Comparison of ENCODE assay signal across 20 cellular contexts in the genomic region with DNA sequence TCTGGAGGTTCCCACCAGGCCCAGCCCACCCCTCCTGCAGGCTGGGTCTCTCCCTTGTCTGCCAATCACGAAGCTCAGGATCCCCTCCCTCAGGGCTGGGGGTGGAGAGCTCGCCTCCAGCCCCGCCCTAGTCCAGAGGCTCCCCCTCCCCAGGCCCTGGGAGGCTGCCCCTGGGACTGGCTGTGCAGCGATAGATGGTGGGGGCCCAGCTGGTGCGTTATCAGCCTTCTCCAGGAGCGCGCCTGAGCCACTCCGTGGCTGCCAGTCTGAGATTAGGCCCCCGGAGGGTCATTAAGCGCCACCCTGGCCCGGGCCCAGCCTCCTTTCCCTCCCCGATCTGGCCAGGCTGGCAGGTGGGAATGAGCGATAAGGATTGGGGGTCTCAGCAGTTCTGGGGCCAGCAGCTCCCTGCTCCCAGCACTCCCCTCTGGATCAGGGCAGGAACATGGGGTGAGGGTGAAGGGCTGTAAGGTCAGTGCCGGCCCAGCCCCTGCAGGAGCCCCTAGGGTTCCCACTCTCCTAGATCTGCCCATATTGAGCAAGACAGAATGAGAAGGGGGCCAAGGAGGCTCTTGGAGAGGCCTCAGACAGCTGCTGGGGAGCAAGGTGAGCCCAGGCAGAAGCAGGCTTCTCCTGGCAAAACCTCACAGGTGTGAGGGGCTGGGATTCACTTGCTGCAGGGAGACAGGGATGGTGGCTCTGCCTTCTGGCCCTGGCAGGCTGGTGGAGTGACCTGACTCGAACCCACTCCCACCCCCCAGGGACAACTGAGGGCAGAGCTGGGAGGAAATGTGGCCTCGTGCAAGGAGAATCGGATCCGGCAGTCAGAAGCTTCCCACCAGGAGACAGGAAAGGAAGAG. TPM values are rescaled to one million over a fixed set of nuclear protein-coding genes. Genes with fewer than 3 reads are reported as not detected.
DNase-seq lines count a peak whose midpoint lies in the region; ATAC-seq and TF ChIP-seq lines count a peak whose summit lies in the region.
"Had no signal": no experiment of that assay in that cellular context is flagged by ENCODE, and none has a peak within 500 bp of the region (broad histone marks: within the 10 kb centered on the region; RNA-seq: fewer than 3 reads in every experiment).

No MANE protein-coding gene starts in this region.

- H3K4me3 Mint-ChIP-seq in WTC11, result peak overlapping the region; percentile 15; the same call in 1 of the 2 replicates
- H3K4me3 Mint-ChIP-seq in stimulated activated memory B cell treated with anti-CD40 and anti-IgM and Interleukin-4, amounts not matched to agents 10 μg/mL and 1 μg/mL and 100 μg/mL, for 72 hours, result no peak overlapping the region

- peaks cover 12% of the 10 kb centered on the region for H3K4me1 ChIP-seq in upper lobe of right lung
- H3K4me1 ChIP-seq: colonic mucosa had no signal

- H3K36me3 Mint-ChIP-seq in WTC11, result no peaks in the 10 kb centered on the region
- no peaks in the 10 kb centered on the region for H3K36me3 Mint-ChIP-seq in stimulated activated memory B cell treated with anti-CD40 and anti-IgM and Interleukin-4, amounts not matched to agents 10 μg/mL and 1 μg/mL and 100 μg/mL, for 72 hours

- H3K27ac Mint-ChIP-seq in WTC11, result no peak overlapping the region
- H3K27ac Mint-ChIP-seq in stimulated activated memory B cell treated with anti-CD40 and anti-IgM and Interleukin-4, amounts not matched to agents 10 μg/mL and 1 μg/mL and 100 μg/mL, for 72 hours, result no peak overlapping the region

- ATAC-seq in WTC11 (peak; percentile 60), upper lobe of right lung (no peak), HG02571 (IDR thresholded peaks at IDR 0.05; ENCODE audit: unreplicated experiment) (no peak)
- ATAC-seq in stimulated activated memory B cell treated with anti-CD40 and anti-IgM and Interleukin-4, amounts not matched to agents 10 μg/mL and 1 μg/mL and 100 μg/mL, for 72 hours, result no peak
- ATAC-seq: Panc1 had no signal

- CTCF ChIA-PET in WTC11 (lab: Charles Lee), result interaction anchor here (1.0 to 4.8 kb wide), 3 partner anchors 9 to 251 kb away, joined by 3 to 152 read pairs (median 3); a partner anchor contains a TSS

- no peaks in the 10 kb centered on the region for H3K9me3 ChIP-seq in upper lobe of right lung
- H3K9me3 ChIP-seq: ascending aorta, colonic mucosa, left ventricle myocardium inferior had no signal

- H3K36me3 ChIP-seq in upper lobe of right lung, result no peaks in the 10 kb centered on the region
- H3K36me3 ChIP-seq: ascending aorta, colonic mucosa, left ventricle myocardium inferior had no signal

- no peak for TF ChIP-seq CTCF in WTC11 (IDR thresholded peaks at IDR 0.05)
- no peak for TF ChIP-seq CTCF in upper lobe of right lung (IDR thresholded peaks at IDR 0.05)

- H3K27ac ChIP-seq in upper lobe of right lung, result no peak overlapping the region
- H3K27ac ChIP-seq: ascending aorta, hepatocyte, left ventricle myocardium inferior had no signal

- H3K4me1 Mint-ChIP-seq in WTC11, result peaks cover 19% of the 10 kb centered on the region
- H3K4me1 Mint-ChIP-seq in stimulated activated memory B cell treated with anti-CD40 and anti-IgM and Interleukin-4, amounts not matched to agents 10 μg/mL and 1 μg/mL and 100 μg/mL, for 72 hours, result peaks cover 10% of the 10 kb centered on the region

- H3K9me3 Mint-ChIP-seq in WTC11, result no peaks in the 10 kb centered on the region
- H3K9me3 Mint-ChIP-seq in stimulated activated memory B cell treated with anti-CD40 and anti-IgM and Interleukin-4, amounts not matched to agents 10 μg/mL and 1 μg/mL and 100 μg/mL, for 72 hours, result no peaks in the 10 kb centered on the region

- intact Hi-C loops in upper lobe of right lung (cut with DNase I), result no loop called here

- POLR2A ChIA-PET in WTC11 (lab: Charles Lee), result interaction anchor here (0.6 to 1.0 kb wide), 2 partner anchors 133 to 286 kb away, joined by 3 read pairs; a partner anchor contains a TSS

- peaks cover 3% of the 10 kb centered on the region for H3K27me3 ChIP-seq in upper lobe of right lung
- H3K27me3 ChIP-seq: ascending aorta, colonic mucosa, hepatocyte had no signal

- H3K4me3 ChIP-seq in upper lobe of right lung, result no peak overlapping the region
- H3K4me3 ChIP-seq: ascending aorta, colonic mucosa, hepatocyte, left ventricle myocardium inferior, smooth muscle cell had no signal

- H3K27me3 Mint-ChIP-seq in WTC11 (ENCODE audit: low read depth), result peaks cover 45% of the 10 kb centered on the region
- H3K27me3 Mint-ChIP-seq in stimulated activated memory B cell treated with anti-CD40 and anti-IgM and Interleukin-4, amounts not matched to agents 10 μg/mL and 1 μg/mL and 100 μg/mL, for 72 hours, result peaks cover 69% of the 10 kb centered on the region

- peak; percentile 35 for DNase-seq in activated CD8-positive, alpha-beta memory T cell treated with anti-CD3 and anti-CD28 coated beads for 24 hours
- DNase-seq in activated CD8-positive, alpha-beta memory T cell treated with anti-CD3 and anti-CD28 coated beads, Interleukin-2, amount 50 U/mL, for 4 hours, result no peak
- no peak for DNase-seq in WTC11 (ENCODE audit: low spot score)
- peak; percentile 53 for DNase-seq in inferior parietal cortex (ENCODE audit: extremely low spot score)
- DNase-seq in upper lobe of right lung, result peak; percentile 57
- no peak for DNase-seq in HuH-7 (ENCODE audit: low spot score)
- DNase-seq: colonic mucosa; left ventricle myocardium inferior; NCI-H1694 treated with DMSO at 0.1 percent for 48 hours; NCI-H524 treated with DMSO at 0.1 percent for 48 hours; stimulated activated naive CD4-positive, alpha-beta T cell treated with Interleukin-2 at 50 U/mL for 16 hours had no signal

TF ChIP-seq in WTC11, 78 proteins besides CTCF, POLR2A, EP300 and RAD21:
- TF ChIP-seq, protein P1, sequence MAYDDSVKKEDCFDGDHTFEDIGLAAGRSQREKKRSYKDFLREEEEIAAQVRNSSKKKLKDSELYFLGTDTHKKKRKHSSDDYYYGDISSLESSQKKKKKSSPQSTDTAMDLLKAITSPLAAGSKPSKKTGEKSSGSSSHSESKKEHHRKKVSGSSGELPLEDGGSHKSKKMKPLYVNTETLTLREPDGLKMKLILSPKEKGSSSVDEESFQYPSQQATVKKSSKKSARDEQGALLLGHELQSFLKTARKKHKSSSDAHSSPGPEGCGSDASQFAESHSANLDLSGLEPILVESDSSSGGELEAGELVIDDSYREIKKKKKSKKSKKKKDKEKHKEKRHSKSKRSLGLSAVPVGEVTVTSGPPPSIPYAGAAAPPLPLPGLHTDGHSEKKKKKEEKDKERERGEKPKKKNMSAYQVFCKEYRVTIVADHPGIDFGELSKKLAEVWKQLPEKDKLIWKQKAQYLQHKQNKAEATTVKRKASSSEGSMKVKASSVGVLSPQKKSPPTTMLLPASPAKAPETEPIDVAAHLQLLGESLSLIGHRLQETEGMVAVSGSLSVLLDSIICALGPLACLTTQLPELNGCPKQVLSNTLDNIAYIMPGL (CRISPR knock-in tag; IDR thresholded peaks at IDR 0.05), result no peak
- no peak for TF ChIP-seq TCF7 (CRISPR knock-in tag; IDR thresholded peaks at IDR 0.05; ENCODE audit: low read depth)
- no peak for TF ChIP-seq ZNF317 (CRISPR knock-in tag; IDR thresholded peaks at IDR 0.05; ENCODE audit: borderline replicate concordance, low read depth)
- no peak for TF ChIP-seq NR3C1 (CRISPR knock-in tag; conservative IDR thresholded peaks at IDR 0.05; ENCODE audit: low read depth)
- no peak for TF ChIP-seq HMGA2 (CRISPR knock-in tag; IDR thresholded peaks at IDR 0.05)
- TF ChIP-seq ZNF396 (CRISPR knock-in tag; IDR thresholded peaks at IDR 0.05; ENCODE audit: borderline replicate concordance), result no peak
- no peak for TF ChIP-seq FOXP1 (CRISPR knock-in tag; IDR thresholded peaks at IDR 0.05; ENCODE audit: borderline replicate concordance)
- TF ChIP-seq, protein P2, sequence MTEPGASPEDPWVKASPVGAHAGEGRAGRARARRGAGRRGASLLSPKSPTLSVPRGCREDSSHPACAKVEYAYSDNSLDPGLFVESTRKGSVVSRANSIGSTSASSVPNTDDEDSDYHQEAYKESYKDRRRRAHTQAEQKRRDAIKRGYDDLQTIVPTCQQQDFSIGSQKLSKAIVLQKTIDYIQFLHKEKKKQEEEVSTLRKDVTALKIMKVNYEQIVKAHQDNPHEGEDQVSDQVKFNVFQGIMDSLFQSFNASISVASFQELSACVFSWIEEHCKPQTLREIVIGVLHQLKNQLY (CRISPR knock-in tag; IDR thresholded peaks at IDR 0.05), result no peak
- TF ChIP-seq NFATC4 (CRISPR knock-in tag; IDR thresholded peaks at IDR 0.05), result no peak
- no peak for TF ChIP-seq ZBTB21 (CRISPR knock-in tag; IDR thresholded peaks at IDR 0.05; ENCODE audit: borderline replicate concordance)

RNA-seq across cellular contexts. Expression of a gene that starts 8.5 kb away (rescaled TPM):
- total RNA-seq in WTC11 (2021) (not detected in 3 replicates), upper lobe of right lung (41.2 TPM)
- total RNA-seq: ascending aorta, left ventricle myocardium inferior, myocyte, progenitor cell of endocrine pancreas, smooth muscle cell had no signal

RNA-seq across cellular contexts. Expression of a gene that starts 44.1 kb away (rescaled TPM):
- total RNA-seq in WTC11 (2021), result not detected in 3 replicates
- not detected for total RNA-seq in upper lobe of right lung
- total RNA-seq: ascending aorta, colonic mucosa, esophagus mucosa, left ventricle myocardium inferior, myocyte, progenitor cell of endocrine pancreas, smooth muscle cell had no signal

RNA-seq across cellular contexts. Expression of a gene that starts 50.7 kb away (rescaled TPM):
- total RNA-seq in WTC11 (2021), result 0.41 to 0.63 TPM (median 0.57 TPM) in 3 replicates
- 18.3 TPM for total RNA-seq in upper lobe of right lung
- total RNA-seq: myocyte, progenitor cell of endocrine pancreas, smooth muscle cell had no signal

Comparison
In these comparisons a context has a peak if more than half of its experiments do, and no peak if none do; other contexts are left out.
1. DNase-seq: peak in activated CD8-positive, alpha-beta memory T cell treated with anti-CD3 and anti-CD28 coated beads for 24 hours (single experiment), inferior parietal cortex (single experiment) and upper lobe of right lung (single experiment); none in activated CD8-positive, alpha-beta memory T cell treated with anti-CD3 and anti-CD28 coated beads, Interleukin-2, amount 50 U/mL, for 4 hours (single experiment), WTC11 (single experiment) and HuH-7 (single experiment).
2. RNA of a gene that starts 8.5 kb away (total RNA-seq): 41.2 TPM in upper lobe of right lung (single experiment); not detected in WTC11; every median in the first group is over 10 times any median in the second.
3. RNA of a gene that starts 50.7 kb away (total RNA-seq): 18.3 TPM in upper lobe of right lung (single experiment); 0.41 to 0.63 TPM in WTC11; every median in the first group is over 10 times any median in the second.